Comparison of ENCODE assay signal across 19 cellular contexts in the genomic region with DNA sequence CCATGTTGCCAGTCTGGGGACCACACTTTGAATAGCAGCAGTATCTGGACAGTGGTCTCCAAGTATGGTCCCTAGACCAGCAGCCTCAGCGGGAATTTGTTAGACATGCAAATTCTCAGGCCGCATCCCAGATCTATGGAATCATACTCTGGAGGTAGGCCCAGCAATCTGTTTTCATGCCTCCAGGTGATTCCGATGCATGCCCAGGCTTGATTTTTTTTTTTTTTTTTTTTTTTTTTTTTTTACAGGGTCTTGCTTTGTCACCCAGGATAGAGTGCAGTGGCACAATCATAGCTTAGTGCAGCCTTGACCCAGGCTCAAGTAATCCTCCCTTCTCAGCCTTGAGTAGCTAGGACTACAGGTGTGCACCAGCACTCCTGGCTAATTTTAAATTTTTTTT. TPM values are rescaled to one million over a fixed set of nuclear protein-coding genes. Genes with fewer than 3 reads are reported as not detected.
DNase-seq lines count a peak whose midpoint lies in the region; ATAC-seq and TF ChIP-seq lines count a peak whose summit lies in the region.
"Had no signal": no experiment of that assay in that cellular context is flagged by ENCODE, and none has a peak within 500 bp of the region (broad histone marks: within the 10 kb centered on the region; RNA-seq: fewer than 3 reads in every experiment).

No MANE protein-coding gene starts in this region.

- no peaks in the 10 kb centered on the region for H3K9me3 Mint-ChIP-seq in CD4-positive, alpha-beta T cell
- no peaks in the 10 kb centered on the region for H3K9me3 Mint-ChIP-seq in activated B cell treated with CpG ODN at 0.5 μM for 24 hours

- H3K4me1 ChIP-seq in DND-41 (ENCODE audit: insufficient read depth, low read length) (peaks cover 28% of the 10 kb centered on the region), foreskin keratinocyte (no peaks in the 10 kb centered on the region)

- ATAC-seq in CD4-positive, alpha-beta T cell (ENCODE audit: poor library complexity): no peak
- ATAC-seq in DND-41 (ENCODE audit: insufficient read depth, low read depth) (no peak), activated B cell treated with CpG ODN at 0.5 μM for 24 hours (ENCODE audit: low read depth) (no peak), foreskin keratinocyte (peak; percentile 28), HG03135 (IDR thresholded peaks at IDR 0.05; ENCODE audit: unreplicated experiment) (no peak), HG02970 (IDR thresholded peaks at IDR 0.05; ENCODE audit: low FRiP score, unreplicated experiment) (no peak), GM19023 (IDR thresholded peaks at IDR 0.05; ENCODE audit: unreplicated experiment) (no peak)
- ATAC-seq: SK-N-SH treated with all-trans-retinoic acid at 6 μM for 48 hours had no signal

- peak overlapping the region; percentile 17; the same call in 1 of the 2 replicates for H3K9ac ChIP-seq in DND-41 (ENCODE audit: low read depth, low read length)
- H3K9ac ChIP-seq: KMS-11 had no signal

- POLR2A ChIA-PET in CD4-positive, alpha-beta T cell (lab: Charles Lee): interaction anchor here (0.7 to 4.2 kb wide), 8 partner anchors 16 to 184 kb away, joined by 3 to 38 read pairs (median 10); a partner anchor contains a TSS
- POLR2A ChIA-PET in activated B cell treated with CpG ODN at 0.5 μM for 24 hours (lab: Charles Lee): interaction anchor here (0.7 to 1.3 kb wide), 2 partner anchors 39 to 41 kb away, joined by 7 to 8 read pairs; a partner anchor contains a TSS

- peak overlapping the region; percentile 64 for H3K27ac ChIP-seq in CD4-positive, alpha-beta T cell (ENCODE audit: low read depth, low read length)
- H3K27ac ChIP-seq in DND-41 (ENCODE audit: low read length) (peak overlapping the region; percentile 48), foreskin keratinocyte (no peak overlapping the region)
- H3K27ac ChIP-seq: C4-2B, KMS-11, WERI-Rb-1 had no signal

- H2AFZ ChIP-seq in DND-41 (ENCODE audit: low read depth, low read length): peak overlapping the region; percentile 31; the same call in 1 of the 2 replicates

- H3K4me2 ChIP-seq in DND-41 (ENCODE audit: insufficient read depth, low read length): peak overlapping the region; percentile 41; the same call in 1 of the 2 replicates
- H3K4me2 ChIP-seq: KMS-11 had no signal

- H3K4me1 Mint-ChIP-seq in CD4-positive, alpha-beta T cell (ENCODE audit: low read depth): peaks cover 60% of the 10 kb centered on the region
- H3K4me1 Mint-ChIP-seq in activated B cell treated with CpG ODN at 0.5 μM for 24 hours: peaks cover 24% of the 10 kb centered on the region

- H3K36me3 ChIP-seq in DND-41 (ENCODE audit: insufficient read depth, low read length): no peaks in the 10 kb centered on the region

- no peaks in the 10 kb centered on the region for H3K9me3 ChIP-seq in CD4-positive, alpha-beta T cell (ENCODE audit: control insufficient read depth, low read length)
- no peaks in the 10 kb centered on the region for H3K9me3 ChIP-seq in DND-41 (ENCODE audit: insufficient read depth, low read length, severe bottlenecking)
- H3K9me3 ChIP-seq: mucosa of descending colon, spleen had no signal

- H3K27ac Mint-ChIP-seq in CD4-positive, alpha-beta T cell: peak overlapping the region; percentile 97
- peak overlapping the region; percentile 35 for H3K27ac Mint-ChIP-seq in activated B cell treated with CpG ODN at 0.5 μM for 24 hours

- H3K79me2 ChIP-seq in DND-41 (ENCODE audit: insufficient read depth, low read length): no peaks in the 10 kb centered on the region

- no peaks in the 10 kb centered on the region for H3K27me3 Mint-ChIP-seq in CD4-positive, alpha-beta T cell
- no peaks in the 10 kb centered on the region for H3K27me3 Mint-ChIP-seq in activated B cell treated with CpG ODN at 0.5 μM for 24 hours

- no peak for DNase-seq in CD4-positive, alpha-beta T cell
- DNase-seq in DND-41 (no peak), activated B cell treated with CpG ODN at 0.5 μM for 24 hours (no peak), foreskin keratinocyte (peak; percentile 26 to 63)
- DNase-seq: H7, hippocampal formation, NCI-H1694, NCI-H510A treated with DMSO at 0.1 percent for 48 hours, WERI-Rb-1 had no signal

- H3K36me3 Mint-ChIP-seq in CD4-positive, alpha-beta T cell (ENCODE audit: low read depth): peaks cover 33% of the 10 kb centered on the region
- H3K36me3 Mint-ChIP-seq in activated B cell treated with CpG ODN at 0.5 μM for 24 hours (ENCODE audit: low read depth): peaks cover 6% of the 10 kb centered on the region

- TF ChIP-seq CTCF in CD4-positive, alpha-beta T cell (IDR thresholded peaks at IDR 0.05): no peak
- TF ChIP-seq CTCF in DND-41 (IDR thresholded peaks at IDR 0.05; ENCODE audit: borderline replicate concordance, extremely low read depth, low read length, poor library complexity, severe bottlenecking): no peak
- no peak for TF ChIP-seq CTCF in activated B cell treated with CpG ODN at 0.5 μM for 24 hours (IDR thresholded peaks at IDR 0.05)
- no peak for TF ChIP-seq CTCF in foreskin keratinocyte (conservative IDR thresholded peaks at IDR 0.05)

- H3K4me3 ChIP-seq in DND-41 (ENCODE audit: low read depth in 1 of 2, low read length in 2 of 2): no peak overlapping the region
- H3K4me3 ChIP-seq: mucosa of descending colon had no signal

- peak overlapping the region; percentile 98 for H3K4me3 Mint-ChIP-seq in CD4-positive, alpha-beta T cell
- H3K4me3 Mint-ChIP-seq in activated B cell treated with CpG ODN at 0.5 μM for 24 hours: no peak overlapping the region

- no peaks in the 10 kb centered on the region for H4K20me1 ChIP-seq in DND-41 (ENCODE audit: insufficient read depth, low read length)

- H3K27me3 ChIP-seq in CD4-positive, alpha-beta T cell (ENCODE audit: control insufficient read depth, insufficient read depth, low read length): no peaks in the 10 kb centered on the region
- no peaks in the 10 kb centered on the region for H3K27me3 ChIP-seq in DND-41 (ENCODE audit: insufficient read depth, low read length, poor library complexity)
- H3K27me3 ChIP-seq in foreskin keratinocyte: no peaks in the 10 kb centered on the region
- H3K27me3 ChIP-seq: spleen had no signal

- intact Hi-C loops in CD4-positive, alpha-beta T cell (cut with DNase I, micrococcal nuclease): loop anchor here in 1 of 2 experiments (1.0 kb wide), 1 partner anchor 90 kb away; no protein-coding TSS in a partner anchor
- intact Hi-C loops in activated B cell treated with CpG ODN at 0.5 μM for 24 hours (cut with micrococcal nuclease): no loop called here

- CTCF ChIA-PET in CD4-positive, alpha-beta T cell (lab: Charles Lee): interaction anchor here (0.5 to 2.8 kb wide), 4 partner anchors 9 to 41 kb away, joined by 3 to 15 read pairs (median 4); a partner anchor contains a TSS
- CTCF ChIA-PET in activated B cell treated with CpG ODN at 0.5 μM for 24 hours (lab: Charles Lee): interaction anchor here (1.2 to 1.5 kb wide), 2 partner anchors 41 to 162 kb away, joined by 4 read pairs; a partner anchor contains a TSS

RNA-seq across cellular contexts. Expression of a gene that starts 0.7 kb away (rescaled TPM):
- total RNA-seq in CD4-positive, alpha-beta T cell: 10 to 100 TPM; 19.9 to 21.3 TPM
- total RNA-seq in activated B cell treated with CpG ODN at 0.5 μM for 24 hours (0.59 and 0.67 TPM in 2 replicates), foreskin keratinocyte (not detected in 2 replicates)
- polyA plus RNA-seq in foreskin keratinocyte: 0.03 TPM in 1 of 2 replicates, not detected in the other
- total RNA-seq: Daoy, dermis microvascular lymphatic vessel endothelial cell had no signal

RNA-seq across cellular contexts. Expression of a gene that starts 41.1 kb away (rescaled TPM):
- total RNA-seq in CD4-positive, alpha-beta T cell: 10 to 100 TPM; 62.6 to 74.8 TPM
- total RNA-seq in activated B cell treated with CpG ODN at 0.5 μM for 24 hours (54.9 and 55.7 TPM in 2 replicates), foreskin keratinocyte (109 and 111 TPM in 2 replicates)
- 137 and 147 TPM in 2 replicates for polyA plus RNA-seq in foreskin keratinocyte

Comparison
In these comparisons a context has a peak if more than half of its experiments do, and no peak if none do; other contexts are left out.
1. DNase-seq: peak in foreskin keratinocyte (2 of 2); none in CD4-positive, alpha-beta T cell (0 of 10), DND-41 (single experiment) and activated B cell treated with CpG ODN at 0.5 μM for 24 hours (single experiment).
2. RNA of a gene that starts 0.7 kb away (total RNA-seq): 19.9 to 21.3 TPM in CD4-positive, alpha-beta T cell; 0.59 to 0.67 TPM in activated B cell treated with CpG ODN at 0.5 μM for 24 hours and not detected in foreskin keratinocyte; every median in the first group is over 10 times any median in the second.